In the genomic region with DNA sequence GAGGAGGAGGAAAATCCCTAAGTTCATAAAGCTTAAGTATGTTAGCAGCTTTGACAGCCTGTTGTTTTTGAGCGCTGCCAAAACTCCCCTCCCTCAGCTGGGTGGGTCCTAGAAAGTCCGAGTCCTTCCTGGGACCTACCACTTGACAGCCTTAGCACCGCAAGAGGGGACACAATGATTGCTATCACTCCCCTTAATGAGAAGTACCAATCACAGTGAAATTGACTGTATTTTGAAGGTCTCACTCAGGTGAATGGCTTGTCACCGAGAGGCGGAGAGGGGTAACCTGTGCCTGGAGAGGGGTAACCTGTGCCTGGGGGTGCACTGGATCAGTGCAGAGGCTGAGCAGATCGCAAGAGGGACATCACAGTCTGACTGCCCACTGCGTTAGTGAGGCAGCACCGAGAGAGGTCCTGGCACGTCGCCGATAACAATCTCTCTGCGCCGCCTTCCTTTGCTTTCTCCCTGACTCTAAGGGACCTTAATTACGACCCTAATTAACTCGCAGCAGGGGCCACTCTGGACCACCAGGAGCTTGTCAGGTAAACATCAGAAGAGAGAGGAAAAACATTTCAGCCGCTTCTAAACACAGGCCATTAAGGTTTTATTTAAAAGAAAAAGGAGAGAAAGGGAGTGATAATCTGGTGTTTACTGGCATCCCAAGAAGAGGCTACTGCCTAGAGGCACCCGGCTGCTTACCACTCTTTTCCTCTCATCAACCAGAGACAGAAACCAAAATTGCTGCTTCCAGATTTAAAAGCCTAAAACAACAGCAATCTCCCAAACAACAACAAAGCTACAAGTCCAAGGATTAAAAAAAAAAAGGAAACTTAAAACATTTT, we compare ENCODE assay signal across 17 cellular contexts. TPM values are rescaled to one million over a fixed set of nuclear protein-coding genes. Genes with fewer than 3 reads are reported as not detected.
DNase-seq lines count a peak whose midpoint lies in the region; ATAC-seq, FAIRE-seq and TF ChIP-seq lines count a peak whose summit lies in the region.
"Had no signal": no experiment of that assay in that cellular context is flagged by ENCODE, and none has a peak within 500 bp of the region (broad histone marks: within the 10 kb centered on the region; RNA-seq: fewer than 3 reads in every experiment).

No MANE protein-coding gene starts in this region.

- WGBS in IMR-90 (ENCODE audit: extremely low coverage in 2 of 2, insufficient read length in 1 of 2), 2 experiments: no CpG with 5 or more reads among the region's 17 CpGs
- WGBS in transverse colon (ENCODE audit: low coverage in 1 of 2), 2 donors: 20 to 43% methylated on average over 2 to 17 of the region's 17 CpGs
- 40% methylated on average over 15 of the region's 17 CpGs for WGBS in HepG2 (ENCODE audit: low lambda C conversion rate)

- H4K91ac ChIP-seq in IMR-90 (ENCODE audit: insufficient read depth, low read depth, low read length): no peak overlapping the region

- no peaks in the 10 kb centered on the region for H3K79me2 ChIP-seq in HepG2 (ENCODE audit: insufficient read depth, low read length)

- no peaks in the 10 kb centered on the region for H3K4me1 ChIP-seq in IMR-90 (ENCODE audit: control insufficient read depth, insufficient read depth, low read length)
- no peaks in the 10 kb centered on the region for H3K4me1 ChIP-seq in transverse colon
- no peaks in the 10 kb centered on the region for H3K4me1 ChIP-seq in HepG2 (ENCODE audit: insufficient read depth, low read length)
- H3K4me1 ChIP-seq: BE2C, SJCRH30 had no signal

- dilution Hi-C loops in IMR-90 (cut with HindIII; ENCODE audit: low sequenced_read_pairs, unreplicated experiment): no loop called here

- no TSS peak for BruUV-seq in IMR-90 (replicated peaks; lab: Mats Ljungman, UMichigan)
- no TSS peak for BruUV-seq in HepG2 (replicated peaks; lab: Mats Ljungman, UMichigan)

- no peak overlapping the region for H2BK20ac ChIP-seq in IMR-90 (ENCODE audit: low read depth, low read length)

- H3K36me3 ChIP-seq in IMR-90 (ENCODE audit: control insufficient read depth, insufficient read depth, low read length) (no peaks in the 10 kb centered on the region), transverse colon (no peaks in the 10 kb centered on the region), HepG2 (replicated peaks in 1 of 2; ENCODE audit: control insufficient read depth in 1 of 2, insufficient read depth in 2 of 2, low read length in 2 of 2) (no peaks in the 10 kb centered on the region)
- H3K36me3 ChIP-seq: BE2C, SJCRH30, WERI-Rb-1 had no signal

- intact Hi-C loops in IMR-90 (cut with micrococcal nuclease): no loop called here
- intact Hi-C loops in transverse colon (cut with DNase I; ENCODE audit: low total_unique reads): no loop called here
- intact Hi-C loops in HepG2 (cut with micrococcal nuclease; ENCODE audit: unreplicated experiment): no loop called here

- DNase-seq in IMR-90: no peak
- DNase-seq in left kidney (ENCODE audit: low read depth, low spot score): peak; percentile 22
- DNase-seq in transverse colon: no peak
- no peak for DNase-seq in HepG2 (ENCODE audit: low spot score)
- DNase-seq: activated CD8-positive, alpha-beta memory T cell treated with anti-CD3 and anti-CD28 coated beads, Interleukin-2, amount 50 U/mL, for 4 hours; BE2C; NCI-H1930; SJCRH30; stimulated activated CD4-positive, alpha-beta T cell treated with anti-CD3 and anti-CD28 coated beads, Interleukin-4, amount 100 ng/mL, for 1 hour; WERI-Rb-1 had no signal

- H3K4me3 ChIP-seq in IMR-90 (ENCODE audit: insufficient read depth, low read depth, low read length): no peak overlapping the region
- no peak overlapping the region for H3K4me3 ChIP-seq in transverse colon
- H3K4me3 ChIP-seq in HepG2 (replicated peaks in 1 of 3; ENCODE audit: insufficient read depth in 1 of 3, low read depth in 2 of 3, low read length in 3 of 3): no peak overlapping the region
- H3K4me3 ChIP-seq: coronary artery, SJCRH30 had no signal

- peaks cover 0 to 10% (median 3%) of the 10 kb centered on the region in 5 experiments for H3K9me3 Mint-ChIP-seq in brain
- H3K9me3 Mint-ChIP-seq: stimulated activated effector memory CD8-positive, alpha-beta T cell treated with anti-CD3 and anti-CD28 coated beads, Interleukin-12 subunit alpha, Interleukin-12 subunit beta, amount 100 ng/mL, for 72 hours had no signal

- H4K8ac ChIP-seq in IMR-90 (ENCODE audit: low read depth in 2 of 2, low read length in 2 of 2): no peak overlapping the region

- no peak overlapping the region for H3K27ac Mint-ChIP-seq in brain
- H3K27ac Mint-ChIP-seq: stimulated activated effector memory CD8-positive, alpha-beta T cell treated with anti-CD3 and anti-CD28 coated beads, Interleukin-12 subunit alpha, Interleukin-12 subunit beta, amount 100 ng/mL, for 72 hours had no signal

- TF ChIP-seq POLR2A in IMR-90 (IDR thresholded peaks at IDR 0.05; ENCODE audit: low read depth, low read length) (no peak), transverse colon (IDR thresholded peaks at IDR 0.05) (no peak), HepG2 (IDR thresholded peaks at IDR 0.05; ENCODE audit: insufficient read depth in 1 of 2, low read depth in 2 of 2, low read length in 2 of 2) (no peak), GM18505 (IDR thresholded peaks at IDR 0.05; ENCODE audit: borderline replicate concordance, extremely low read depth, insufficient read depth, insufficient read length) (no peak)

- TF ChIP-seq EP300 in transverse colon (IDR thresholded peaks at IDR 0.05; ENCODE audit: low read depth) (no peak), HepG2 (IDR thresholded peaks at IDR 0.05; ENCODE audit: low read depth in 2 of 2, low read length in 2 of 2) (no peak), HepG2 (CRISPR knock-in tag; IDR thresholded peaks at IDR 0.05; ENCODE audit: borderline replicate concordance) (no peak)

- peaks cover 38% of the 10 kb centered on the region for H3K27me3 Mint-ChIP-seq in brain

- peak overlapping the region; percentile 46 for H2AFZ ChIP-seq in IMR-90 (replicated peaks; ENCODE audit: low read length, poor library complexity)
- no peak overlapping the region for H2AFZ ChIP-seq in HepG2 (ENCODE audit: low read length)

- no peak for TF ChIP-seq CTCF in IMR-90 (conservative IDR thresholded peaks at IDR 0.05; ENCODE audit: low read depth, low read length)
- no peak for TF ChIP-seq CTCF in brain (conservative IDR thresholded peaks at IDR 0.05)
- TF ChIP-seq CTCF in transverse colon (IDR thresholded peaks at IDR 0.05): no peak
- TF ChIP-seq CTCF in HepG2 (CRISPR knock-in tag; IDR thresholded peaks at IDR 0.05): no peak

- in situ Hi-C loops in IMR-90 (cut with MboI; ENCODE audit: low sequenced_read_pairs): no loop called here
- in situ Hi-C loops in transverse colon (cut with MboI; ENCODE audit: low pct_ligation_motif_present in 1 of 4, low pct_unique_long_range_greater_than_20kb in 1 of 4, low sequenced_read_pairs in 3 of 4): no loop called here
- in situ Hi-C loops in HepG2 (cut with HindIII; ENCODE audit: extremely low pct_ligation_motif_present, low pct_unique_long_range_greater_than_20kb): no loop called here

- no peak overlapping the region for H3K56ac ChIP-seq in IMR-90 (ENCODE audit: extremely low read depth, insufficient read depth, low read length)

- no peak for FAIRE-seq in HepG2 (lab: Jason Lieb, UNC)

- H3K79me1 ChIP-seq in IMR-90 (ENCODE audit: low read depth in 1 of 2, low read length in 2 of 2): no peaks in the 10 kb centered on the region

- H3K27me3 ChIP-seq in IMR-90 (ENCODE audit: control insufficient read depth, insufficient read depth, low read length) (no peaks in the 10 kb centered on the region), transverse colon (no peaks in the 10 kb centered on the region), HepG2 (ENCODE audit: control insufficient read depth in 1 of 2, insufficient read depth in 2 of 2, low read length in 2 of 2) (no peaks in the 10 kb centered on the region)
- H3K27me3 ChIP-seq: SJCRH30 had no signal

- H2BK15ac ChIP-seq in IMR-90 (ENCODE audit: low read depth, low read length): no peak overlapping the region

- TF ChIP-seq RAD21 in IMR-90 (IDR thresholded peaks at IDR 0.05; ENCODE audit: low read length): no peak
- TF ChIP-seq RAD21 in HepG2 (CRISPR knock-in tag; IDR thresholded peaks at IDR 0.05): no peak

- H3K9me3 ChIP-seq in IMR-90 (ENCODE audit: control insufficient read depth, insufficient read depth, low read length) (peaks cover 6% of the 10 kb centered on the region; the same call in 1 of the 2 replicates), transverse colon (no peaks in the 10 kb centered on the region), HepG2 (ENCODE audit: low read length) (no peaks in the 10 kb centered on the region)
- H3K9me3 ChIP-seq: BE2C, SJCRH30 had no signal

- POLR2A ChIA-PET in IMR-90 (lab: Charles Lee; ENCODE audit: unreplicated experiment) (no interaction called here), HepG2 (lab: Yijun Ruan, JAX) (no interaction called here)

- no peaks in the 10 kb centered on the region for H4K20me1 ChIP-seq in IMR-90 (ENCODE audit: insufficient read depth, low read length)
- no peaks in the 10 kb centered on the region for H4K20me1 ChIP-seq in HepG2 (ENCODE audit: insufficient read depth, low read length)

- CTCF ChIA-PET in IMR-90 (lab: Yijun Ruan, JAX): no interaction called here
- CTCF ChIA-PET in HepG2 (lab: Yijun Ruan, JAX; ENCODE audit: low intra/inter-chr PET ratio, low total read pairs): no interaction called here

- H3K4me1 Mint-ChIP-seq in brain: peaks cover 7% of the 10 kb centered on the region
- H3K4me1 Mint-ChIP-seq: stimulated activated effector memory CD8-positive, alpha-beta T cell treated with anti-CD3 and anti-CD28 coated beads, Interleukin-12 subunit alpha, Interleukin-12 subunit beta, amount 100 ng/mL, for 72 hours had no signal

- peak; percentile 62 for ATAC-seq in GM18498 (IDR thresholded peaks at IDR 0.05; ENCODE audit: unreplicated experiment)
- ATAC-seq in IMR-90 (ENCODE audit: low read depth): no peak
- ATAC-seq in HepG2: no peak
- ATAC-seq in GM18867 (IDR thresholded peaks at IDR 0.05; ENCODE audit: unreplicated experiment): no peak
- no peak for ATAC-seq in GM18505 (IDR thresholded peaks at IDR 0.05; ENCODE audit: unreplicated experiment)
- ATAC-seq: stimulated activated effector memory CD8-positive, alpha-beta T cell treated with anti-CD3 and anti-CD28 coated beads, Interleukin-12 subunit alpha, Interleukin-12 subunit beta, amount 100 ng/mL, for 72 hours had no signal

- no peak overlapping the region for H2AK9ac ChIP-seq in IMR-90 (replicated peaks; ENCODE audit: low read depth, low read length, poor library complexity)

- no peak overlapping the region for H3K18ac ChIP-seq in IMR-90 (ENCODE audit: low read depth, low read length)

- no peak overlapping the region for H3K4ac ChIP-seq in IMR-90 (ENCODE audit: low read depth, low read length)

- no peak overlapping the region for H3K9ac ChIP-seq in IMR-90 (ENCODE audit: low read depth, low read length)
- no peak overlapping the region for H3K9ac ChIP-seq in HepG2 (ENCODE audit: insufficient read depth, low read depth, low read length)
- H3K9ac ChIP-seq: KMS-11 had no signal

- no peak overlapping the region for H3K14ac ChIP-seq in IMR-90 (replicated peaks; ENCODE audit: low read depth, low read length)

- no peak overlapping the region for H3K27ac ChIP-seq in IMR-90 (ENCODE audit: insufficient read depth, low read length)
- H3K27ac ChIP-seq in transverse colon: no peak overlapping the region
- no peak overlapping the region for H3K27ac ChIP-seq in HepG2 (ENCODE audit: extremely low read length, insufficient read depth, low read length)
- H3K27ac ChIP-seq: coronary artery, KMS-11, SJCRH30, WERI-Rb-1 had no signal

- H2AK5ac ChIP-seq in IMR-90 (ENCODE audit: low read depth, low read length): no peak overlapping the region

- no peak overlapping the region for H4K5ac ChIP-seq in IMR-90 (ENCODE audit: low read depth, low read length)

- H3K23ac ChIP-seq in IMR-90 (ENCODE audit: low read depth, low read length): no peak overlapping the region

- H3K36me3 Mint-ChIP-seq in brain: no peaks in the 10 kb centered on the region
- H3K36me3 Mint-ChIP-seq: stimulated activated effector memory CD8-positive, alpha-beta T cell treated with anti-CD3 and anti-CD28 coated beads, Interleukin-12 subunit alpha, Interleukin-12 subunit beta, amount 100 ng/mL, for 72 hours had no signal

- H3K4me3 Mint-ChIP-seq in brain: peak overlapping the region; percentile 26 to 75 (median 63)
- H3K4me3 Mint-ChIP-seq: stimulated activated effector memory CD8-positive, alpha-beta T cell treated with anti-CD3 and anti-CD28 coated beads, Interleukin-12 subunit alpha, Interleukin-12 subunit beta, amount 100 ng/mL, for 72 hours had no signal

- no peak overlapping the region for H2BK5ac ChIP-seq in IMR-90 (ENCODE audit: low read depth, low read length, poor library complexity, severe bottlenecking)

- no peak overlapping the region; the same call in 1 of the 2 replicates for H3K4me2 ChIP-seq in IMR-90 (ENCODE audit: low read depth, low read length)
- no peak overlapping the region for H3K4me2 ChIP-seq in HepG2 (ENCODE audit: low read depth, low read length)
- H3K4me2 ChIP-seq: KMS-11 had no signal

- H2BK120ac ChIP-seq in IMR-90 (ENCODE audit: low read depth, low read length): no peak overlapping the region

- no peaks in the 10 kb centered on the region for H3K9me1 ChIP-seq in IMR-90 (ENCODE audit: insufficient read depth, low read length)

RNA-seq across cellular contexts. Expression of gene KCNK1, which starts 25.7 kb away (rescaled TPM):
- total RNA-seq in IMR-90 (2012; rRNA removed) (0.90 and 1.1 TPM in 2 replicates), transverse colon (10 to 100 TPM in 3 of 4 donors, 1 to 10 TPM in 1; 1.2 to 25.7 (median 21.7) TPM), HepG2 (2016; rRNA removed; fragmentation: Illumina TruSeq; extraction: Trizol) (not detected in 2 replicates)
- polyA plus RNA-seq in IMR-90 (2012; rRNA removed) (1.6 and 1.7 TPM in 2 replicates), brain (ENCODE audit: insufficient read depth, low read depth, low replicate concordance) (31.4 TPM), HepG2 (2011; rRNA removed) (not detected in 2 replicates)
- 0.43 and 1.3 TPM in 2 replicates for polyA plus RNA-seq in IMR-90 (2012; cell fraction: cytosol; rRNA removed)
- 0.85 and 1.1 TPM in 2 replicates for polyA plus RNA-seq in IMR-90 (2012; cell fraction: nucleus; rRNA removed; ENCODE audit: low replicate concordance)
- not detected in 2 replicates for total RNA-seq in HepG2 (2016; cell fraction: cytosol; rRNA removed; fragmentation: Illumina TruSeq; extraction: Trizol; ENCODE audit: low read depth)
- not detected in 2 replicates for total RNA-seq in HepG2 (2016; cell fraction: insoluble cytoplasmic fraction; rRNA removed; fragmentation: Illumina TruSeq; extraction: Trizol)
- not detected in 2 replicates for total RNA-seq in HepG2 (2016; cell fraction: membrane; rRNA removed; fragmentation: Illumina TruSeq; extraction: Trizol)
- total RNA-seq in HepG2 (2016; cell fraction: nucleus; rRNA removed; fragmentation: Illumina TruSeq; extraction: Trizol): not detected in 2 replicates
- polyA plus RNA-seq in HepG2 (2011; cell fraction: cytosol; rRNA removed): not detected in 2 replicates
- polyA plus RNA-seq in HepG2 (2011; cell fraction: nucleus; rRNA removed): not detected in 2 replicates
- not detected in 2 replicates for polyA plus RNA-seq in HepG2 (2012)
- polyA plus RNA-seq in HepG2 (2016; cell fraction: cytosol; fragmentation: Illumina TruSeq; extraction: Trizol; ENCODE audit: low read depth): not detected in 2 replicates
- not detected in 2 replicates for polyA plus RNA-seq in HepG2 (2016; cell fraction: insoluble cytoplasmic fraction; fragmentation: Illumina TruSeq; extraction: Trizol; ENCODE audit: low read depth)
- not detected in 2 replicates for polyA plus RNA-seq in HepG2 (2016; cell fraction: membrane; fragmentation: Illumina TruSeq; extraction: Trizol; ENCODE audit: low read depth)
- polyA plus RNA-seq in HepG2 (2016; cell fraction: nucleus; fragmentation: Illumina TruSeq; extraction: Trizol; ENCODE audit: insufficient read depth, low read depth): not detected in 2 replicates
- 96.2 TPM in 1 of 2 replicates, not detected in the other for polyA minus RNA-seq in HepG2 (2011; rRNA and poly(A)+ RNA removed; ENCODE audit: low replicate concordance)
- 0.44 TPM in 1 of 2 replicates, not detected in the other for polyA minus RNA-seq in HepG2 (2011; cell fraction: cytosol; rRNA and poly(A)+ RNA removed)
- polyA minus RNA-seq in HepG2 (2011; cell fraction: nucleus; rRNA and poly(A)+ RNA removed): not detected in 2 replicates
- total RNA-seq: SJCRH30 had no signal
